ENCODE assay signal across 1 cellular context in the genomic region with DNA sequence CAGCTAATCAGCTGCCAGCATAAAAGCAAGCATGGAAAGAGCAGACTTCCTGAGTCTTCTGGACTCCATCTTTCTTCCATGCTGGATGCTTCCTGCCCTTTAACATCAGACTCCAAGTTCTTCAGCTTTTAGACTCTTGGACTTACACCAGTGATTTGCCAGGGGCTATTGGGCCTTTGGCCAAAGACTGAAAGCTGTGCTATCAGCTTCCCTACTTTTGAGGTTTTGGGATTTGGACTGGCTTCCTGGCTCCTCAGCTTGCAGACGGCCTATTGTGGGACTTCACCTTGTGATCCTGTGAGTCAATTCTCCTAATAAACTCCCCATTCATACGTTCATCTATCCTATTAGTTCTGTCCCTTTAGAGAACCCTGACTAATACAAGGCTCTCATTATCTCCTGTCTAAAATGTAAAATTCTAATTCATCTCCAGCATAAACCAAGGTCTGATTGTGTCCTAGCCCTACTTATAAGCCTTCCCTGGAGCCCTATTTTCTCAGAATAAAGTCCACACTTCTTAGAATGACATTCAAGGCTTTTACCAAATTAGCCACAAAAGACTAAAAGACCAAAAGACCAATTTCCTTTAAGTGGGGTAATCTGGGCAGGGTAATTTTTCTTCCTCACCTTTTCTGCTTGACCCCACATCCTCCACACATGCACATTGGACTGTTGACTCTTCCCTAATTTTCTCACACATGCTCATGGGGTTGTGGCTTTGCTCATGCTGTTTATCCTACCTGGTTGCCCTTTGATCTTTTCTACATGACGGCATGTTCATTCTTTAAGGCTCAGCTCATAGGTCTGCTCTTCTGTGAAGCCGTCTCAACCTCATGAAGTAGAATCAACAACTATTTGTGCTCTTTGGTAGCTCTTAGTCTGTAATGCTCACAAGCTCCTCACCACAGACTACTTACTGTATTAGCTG.
TF ChIP-seq lines count a peak whose summit lies in the region.

No MANE protein-coding gene starts in this region.

TF ChIP-seq in HepG2, 621 proteins besides CTCF, POLR2A, EP300 and RAD21 (continued from another document and continues in another):
- TF ChIP-seq, protein P1, sequence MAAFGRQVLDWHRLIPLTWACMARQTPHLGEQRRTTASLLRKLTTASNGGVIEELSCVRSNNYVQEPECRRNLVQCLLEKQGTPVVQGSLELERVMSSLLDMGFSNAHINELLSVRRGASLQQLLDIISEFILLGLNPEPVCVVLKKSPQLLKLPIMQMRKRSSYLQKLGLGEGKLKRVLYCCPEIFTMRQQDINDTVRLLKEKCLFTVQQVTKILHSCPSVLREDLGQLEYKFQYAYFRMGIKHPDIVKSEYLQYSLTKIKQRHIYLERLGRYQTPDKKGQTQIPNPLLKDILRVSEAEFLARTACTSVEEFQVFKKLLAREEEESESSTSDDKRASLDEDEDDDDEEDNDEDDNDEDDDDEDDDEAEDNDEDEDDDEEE (CRISPR knock-in tag; IDR thresholded peaks at IDR 0.05): no peak
- TF ChIP-seq ELF1 (CRISPR knock-in tag; IDR thresholded peaks at IDR 0.05) (0 out of 2 replicates have a peak, but pooled peaks have one; percentile 18), ZNF646 (CRISPR knock-in tag; IDR thresholded peaks at IDR 0.05) (no peak), LCORL (IDR thresholded peaks at IDR 0.05) (peak; percentile 91), LCORL (CRISPR knock-in tag; IDR thresholded peaks at IDR 0.05) (peak; percentile 83), SAP130 (CRISPR knock-in tag; IDR thresholded peaks at IDR 0.05; ENCODE audit: low read depth) (peak; percentile 70), ELF4 (CRISPR knock-in tag; IDR thresholded peaks at IDR 0.05; ENCODE audit: borderline replicate concordance) (no peak), CEBPG (CRISPR knock-in tag; IDR thresholded peaks at IDR 0.05) (no peak; the same call in 1 of the 2 replicates), ZNF746 (CRISPR knock-in tag; IDR thresholded peaks at IDR 0.05) (no peak), DR1 (CRISPR knock-in tag; IDR thresholded peaks at IDR 0.05) (no peak), ZFP37 (CRISPR knock-in tag; IDR thresholded peaks at IDR 0.05; ENCODE audit: borderline replicate concordance) (no peak), JUND (CRISPR knock-in tag; IDR thresholded peaks at IDR 0.05) (peak; percentile 65; the same call in 1 of the 2 replicates), SMAD9 (CRISPR knock-in tag; IDR thresholded peaks at IDR 0.05) (no peak), ZNF737 (CRISPR knock-in tag; IDR thresholded peaks at IDR 0.05; ENCODE audit: borderline replicate concordance) (no peak), ZNF580 (CRISPR knock-in tag; IDR thresholded peaks at IDR 0.05; ENCODE audit: borderline replicate concordance, low read depth) (no peak), SNAPC4 (CRISPR knock-in tag; IDR thresholded peaks at IDR 0.05) (no peak), SCMH1 (CRISPR knock-in tag; IDR thresholded peaks at IDR 0.05; ENCODE audit: borderline replicate concordance) (no peak), ZMYM2 (CRISPR knock-in tag; IDR thresholded peaks at IDR 0.05) (no peak), PHF20 (CRISPR knock-in tag; IDR thresholded peaks at IDR 0.05) (no peak), ZNF10 (CRISPR knock-in tag; IDR thresholded peaks at IDR 0.05; ENCODE audit: borderline replicate concordance, low read depth) (no peak), NFYC (CRISPR knock-in tag; IDR thresholded peaks at IDR 0.05) (no peak), PRMT3 (CRISPR knock-in tag; IDR thresholded peaks at IDR 0.05; ENCODE audit: borderline replicate concordance, low read depth) (no peak), NFATC3 (CRISPR knock-in tag; IDR thresholded peaks at IDR 0.05) (no peak), ZNF7 (CRISPR knock-in tag; IDR thresholded peaks at IDR 0.05) (no peak), ZNF510 (CRISPR knock-in tag; IDR thresholded peaks at IDR 0.05; ENCODE audit: low read depth) (no peak)
- TF ChIP-seq, protein P2, sequence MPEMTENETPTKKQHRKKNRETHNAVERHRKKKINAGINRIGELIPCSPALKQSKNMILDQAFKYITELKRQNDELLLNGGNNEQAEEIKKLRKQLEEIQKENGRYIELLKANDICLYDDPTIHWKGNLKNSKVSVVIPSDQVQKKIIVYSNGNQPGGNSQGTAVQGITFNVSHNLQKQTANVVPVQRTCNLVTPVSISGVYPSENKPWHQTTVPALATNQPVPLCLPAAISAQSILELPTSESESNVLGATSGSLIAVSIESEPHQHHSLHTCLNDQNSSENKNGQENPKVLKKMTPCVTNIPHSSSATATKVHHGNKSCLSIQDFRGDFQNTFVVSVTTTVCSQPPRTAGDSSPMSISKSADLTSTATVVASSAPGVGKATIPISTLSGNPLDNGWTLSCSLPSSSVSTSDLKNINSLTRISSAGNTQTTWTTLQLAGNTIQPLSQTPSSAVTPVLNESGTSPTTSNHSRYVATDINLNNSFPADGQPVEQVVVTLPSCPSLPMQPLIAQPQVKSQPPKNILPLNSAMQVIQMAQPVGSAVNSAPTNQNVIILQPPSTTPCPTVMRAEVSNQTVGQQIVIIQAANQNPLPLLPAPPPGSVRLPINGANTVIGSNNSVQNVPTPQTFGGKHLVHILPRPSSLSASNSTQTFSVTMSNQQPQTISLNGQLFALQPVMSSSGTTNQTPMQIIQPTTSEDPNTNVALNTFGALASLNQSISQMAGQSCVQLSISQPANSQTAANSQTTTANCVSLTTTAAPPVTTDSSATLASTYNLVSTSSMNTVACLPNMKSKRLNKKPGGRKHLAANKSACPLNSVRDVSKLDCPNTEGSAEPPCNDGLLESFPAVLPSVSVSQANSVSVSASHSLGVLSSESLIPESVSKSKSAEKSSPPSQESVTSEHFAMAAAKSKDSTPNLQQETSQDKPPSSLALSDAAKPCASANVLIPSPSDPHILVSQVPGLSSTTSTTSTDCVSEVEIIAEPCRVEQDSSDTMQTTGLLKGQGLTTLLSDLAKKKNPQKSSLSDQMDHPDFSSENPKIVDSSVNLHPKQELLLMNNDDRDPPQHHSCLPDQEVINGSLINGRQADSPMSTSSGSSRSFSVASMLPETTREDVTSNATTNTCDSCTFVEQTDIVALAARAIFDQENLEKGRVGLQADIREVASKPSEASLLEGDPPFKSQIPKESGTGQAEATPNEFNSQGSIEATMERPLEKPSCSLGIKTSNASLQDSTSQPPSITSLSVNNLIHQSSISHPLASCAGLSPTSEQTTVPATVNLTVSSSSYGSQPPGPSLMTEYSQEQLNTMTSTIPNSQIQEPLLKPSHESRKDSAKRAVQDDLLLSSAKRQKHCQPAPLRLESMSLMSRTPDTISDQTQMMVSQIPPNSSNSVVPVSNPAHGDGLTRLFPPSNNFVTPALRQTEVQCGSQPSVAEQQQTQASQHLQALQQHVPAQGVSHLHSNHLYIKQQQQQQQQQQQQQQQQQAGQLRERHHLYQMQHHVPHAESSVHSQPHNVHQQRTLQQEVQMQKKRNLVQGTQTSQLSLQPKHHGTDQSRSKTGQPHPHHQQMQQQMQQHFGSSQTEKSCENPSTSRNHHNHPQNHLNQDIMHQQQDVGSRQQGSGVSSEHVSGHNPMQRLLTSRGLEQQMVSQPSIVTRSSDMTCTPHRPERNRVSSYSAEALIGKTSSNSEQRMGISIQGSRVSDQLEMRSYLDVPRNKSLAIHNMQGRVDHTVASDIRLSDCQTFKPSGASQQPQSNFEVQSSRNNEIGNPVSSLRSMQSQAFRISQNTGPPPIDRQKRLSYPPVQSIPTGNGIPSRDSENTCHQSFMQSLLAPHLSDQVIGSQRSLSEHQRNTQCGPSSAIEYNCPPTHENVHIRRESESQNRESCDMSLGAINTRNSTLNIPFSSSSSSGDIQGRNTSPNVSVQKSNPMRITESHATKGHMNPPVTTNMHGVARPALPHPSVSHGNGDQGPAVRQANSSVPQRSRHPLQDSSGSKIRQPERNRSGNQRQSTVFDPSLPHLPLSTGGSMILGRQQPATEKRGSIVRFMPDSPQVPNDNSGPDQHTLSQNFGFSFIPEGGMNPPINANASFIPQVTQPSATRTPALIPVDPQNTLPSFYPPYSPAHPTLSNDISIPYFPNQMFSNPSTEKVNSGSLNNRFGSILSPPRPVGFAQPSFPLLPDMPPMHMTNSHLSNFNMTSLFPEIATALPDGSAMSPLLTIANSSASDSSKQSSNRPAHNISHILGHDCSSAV (CRISPR knock-in tag; IDR thresholded peaks at IDR 0.05; ENCODE audit: borderline replicate concordance): no peak
- TF ChIP-seq, protein P3, sequence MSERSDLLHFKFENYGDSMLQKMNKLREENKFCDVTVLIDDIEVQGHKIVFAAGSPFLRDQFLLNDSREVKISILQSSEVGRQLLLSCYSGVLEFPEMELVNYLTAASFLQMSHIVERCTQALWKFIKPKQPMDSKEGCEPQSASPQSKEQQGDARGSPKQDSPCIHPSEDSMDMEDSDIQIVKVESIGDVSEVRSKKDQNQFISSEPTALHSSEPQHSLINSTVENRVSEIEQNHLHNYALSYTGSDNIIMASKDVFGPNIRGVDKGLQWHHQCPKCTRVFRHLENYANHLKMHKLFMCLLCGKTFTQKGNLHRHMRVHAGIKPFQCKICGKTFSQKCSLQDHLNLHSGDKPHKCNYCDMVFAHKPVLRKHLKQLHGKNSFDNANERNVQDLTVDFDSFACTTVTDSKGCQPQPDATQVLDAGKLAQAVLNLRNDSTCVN (CRISPR knock-in tag; IDR thresholded peaks at IDR 0.05; ENCODE audit: borderline replicate concordance): no peak
